Comparison of ENCODE assay signal across 18 cellular contexts in genomic region chr6:167996424-167997199, GRCh38. TPM values are rescaled to one million over a fixed set of nuclear protein-coding genes. Genes with fewer than 3 reads are reported as not detected.
DNase-seq lines count a peak whose midpoint lies in the region; ATAC-seq and TF ChIP-seq lines count a peak whose summit lies in the region.
"Had no signal": no experiment of that assay in that cellular context is flagged by ENCODE, and none has a peak within 500 bp of the region (broad histone marks: within the 10 kb centered on the region; RNA-seq: fewer than 3 reads in every experiment).

No MANE protein-coding gene starts in this region.

- peaks cover 8% of the 10 kb centered on the region for H3K4me1 Mint-ChIP-seq in GM23338
- no peaks in the 10 kb centered on the region for H3K4me1 Mint-ChIP-seq in activated T-helper 2 cell treated with anti-CD3 and anti-CD28 coated beads, Interferon-gamma antibody, Interleukin-2, Interleukin-4, amounts not matched to agents 10 μg/mL and 5 μg/mL and 100 μg/mL, durations not matched to agents 14 hours and 24 hours and 36 hours (ENCODE audit: low read depth)
- H3K4me1 Mint-ChIP-seq in T-cell: peaks cover 0 to 6% (median 0%) of the 10 kb centered on the region in 3 donors

- H3K9me3 Mint-ChIP-seq in GM23338 (peaks cover 12% of the 10 kb centered on the region), T-cell (no peaks in the 10 kb centered on the region)
- H3K9me3 Mint-ChIP-seq in activated T-helper 2 cell treated with anti-CD3 and anti-CD28 coated beads, Interferon-gamma antibody, Interleukin-2, Interleukin-4, amounts not matched to agents 10 μg/mL and 5 μg/mL and 100 μg/mL, durations not matched to agents 14 hours and 24 hours and 36 hours: no peaks in the 10 kb centered on the region

- no peak overlapping the region for H3K27ac ChIP-seq in GM23338 (ENCODE audit: low read depth)
- H3K27ac ChIP-seq in mesendoderm (ENCODE audit: low read depth, low read length): no peak overlapping the region
- no peak overlapping the region for H3K27ac ChIP-seq in WERI-Rb-1
- H3K27ac ChIP-seq: colonic mucosa, hepatocyte, thyroid gland had no signal

- peaks cover 7% of the 10 kb centered on the region for H3K27me3 Mint-ChIP-seq in GM23338 (ENCODE audit: insufficient read depth, low read depth, poor library complexity)
- no peaks in the 10 kb centered on the region for H3K27me3 Mint-ChIP-seq in activated T-helper 2 cell treated with anti-CD3 and anti-CD28 coated beads, Interferon-gamma antibody, Interleukin-2, Interleukin-4, amounts not matched to agents 10 μg/mL and 5 μg/mL and 100 μg/mL, durations not matched to agents 14 hours and 24 hours and 36 hours (ENCODE audit: low read depth)
- peaks cover 5 to 13% of the 10 kb centered on the region in 2 donors for H3K27me3 Mint-ChIP-seq in T-cell

- no peak overlapping the region for H4K5ac ChIP-seq in mesendoderm (ENCODE audit: low read length)

- H2BK15ac ChIP-seq in mesendoderm (replicated peaks; ENCODE audit: low read depth): no peak overlapping the region

- H3K4me3 Mint-ChIP-seq in GM23338: no peak overlapping the region; the same call in 2 of the 3 replicates
- H3K4me3 Mint-ChIP-seq in activated T-helper 2 cell treated with anti-CD3 and anti-CD28 coated beads, Interferon-gamma antibody, Interleukin-2, Interleukin-4, amounts not matched to agents 10 μg/mL and 5 μg/mL and 100 μg/mL, durations not matched to agents 14 hours and 24 hours and 36 hours (ENCODE audit: low read depth): peak overlapping the region; percentile 21
- peak overlapping the region in 1 of 3 donors; percentile 55 for H3K4me3 Mint-ChIP-seq in T-cell

- CTCF ChIA-PET in T-cell (lab: Charles Lee): no interaction called here

- H3K4me1 ChIP-seq in GM23338 (ENCODE audit: insufficient read depth): peaks cover 7% of the 10 kb centered on the region
- no peaks in the 10 kb centered on the region for H3K4me1 ChIP-seq in mesendoderm (ENCODE audit: control insufficient read depth, low read depth, low read length)
- H3K4me1 ChIP-seq: colonic mucosa, thyroid gland had no signal

- DNase-seq in Ammon's horn (ENCODE audit: low spot score) (peak; percentile 37), GM23338 (ENCODE audit: low spot score) (peak; percentile 75), mesendoderm (peak; percentile 40), WERI-Rb-1 (no peak), T-cell (no peak), NCI-H524 (lab: John Stamatoyannopoulos, UW) (no peak)
- no peak for DNase-seq in activated T-helper 2 cell treated with anti-CD3 and anti-CD28 coated beads, Interferon-gamma antibody, Interleukin-2, Interleukin-4, amounts not matched to agents 10 μg/mL and 5 μg/mL and 100 μg/mL, durations not matched to agents 14 hours and 24 hours and 36 hours (ENCODE audit: low spot score)
- DNase-seq: activated CD4-positive, CD25-positive, alpha-beta regulatory T cell; GOT3; Karpas-422; NCI-H1930; stimulated activated CD4-positive, alpha-beta T cell treated with anti-CD3 and anti-CD28 coated beads, Interleukin-12 subunit alpha, Interleukin-12 subunit beta, amount 100 ng/mL, for 4 hours; thyroid gland had no signal

- H3K9me2 ChIP-seq in GM23338 (ENCODE audit: insufficient read depth): no peaks in the 10 kb centered on the region

- H3K79me2 ChIP-seq in GM23338 (replicated peaks; ENCODE audit: insufficient read depth) (no peaks in the 10 kb centered on the region), mesendoderm (ENCODE audit: control insufficient read depth, insufficient read depth, low read length) (no peaks in the 10 kb centered on the region)
- H3K79me2 ChIP-seq: hepatocyte had no signal

- H2BK5ac ChIP-seq in mesendoderm (ENCODE audit: low read length): no peak overlapping the region

- H4K20me1 ChIP-seq in GM23338 (replicated peaks; ENCODE audit: insufficient read depth): no peaks in the 10 kb centered on the region

- H3K4me2 ChIP-seq in GM23338: no peak overlapping the region
- H3K4me2 ChIP-seq in mesendoderm (ENCODE audit: low read length): peak overlapping the region; percentile 19
- H3K4me2 ChIP-seq: hepatocyte had no signal

- H3K56ac ChIP-seq in mesendoderm (ENCODE audit: low read length): peak overlapping the region; percentile 79

- H3K79me1 ChIP-seq in mesendoderm (ENCODE audit: low read length): no peaks in the 10 kb centered on the region

- H3K9ac ChIP-seq in mesendoderm (ENCODE audit: low read length): peak overlapping the region; percentile 54

- H3K4me3 ChIP-seq in GM23338 (no peak overlapping the region), mesendoderm (ENCODE audit: low read length) (no peak overlapping the region), WERI-Rb-1 (ENCODE audit: low read depth, low read length) (no peak overlapping the region)
- H3K4me3 ChIP-seq: colonic mucosa, hepatocyte, thyroid gland had no signal

- no peak overlapping the region for H3K4ac ChIP-seq in mesendoderm (ENCODE audit: low read depth, low read length)

- no CpG with 5 or more reads among the region's 43 CpGs for WGBS in mesendoderm (ENCODE audit: extremely low coverage, insufficient coverage, low lambda C conversion rate)

- H3K36me3 ChIP-seq in GM23338 (ENCODE audit: insufficient read depth): no peaks in the 10 kb centered on the region
- no peaks in the 10 kb centered on the region for H3K36me3 ChIP-seq in mesendoderm (ENCODE audit: control insufficient read depth, insufficient read depth, low read length)
- H3K36me3 ChIP-seq in WERI-Rb-1: no peaks in the 10 kb centered on the region
- H3K36me3 ChIP-seq: colonic mucosa, thyroid gland had no signal

- peaks cover 12% of the 10 kb centered on the region for H3K36me3 Mint-ChIP-seq in GM23338 (ENCODE audit: low read depth)
- H3K36me3 Mint-ChIP-seq in activated T-helper 2 cell treated with anti-CD3 and anti-CD28 coated beads, Interferon-gamma antibody, Interleukin-2, Interleukin-4, amounts not matched to agents 10 μg/mL and 5 μg/mL and 100 μg/mL, durations not matched to agents 14 hours and 24 hours and 36 hours (ENCODE audit: low read depth): no peaks in the 10 kb centered on the region
- H3K36me3 Mint-ChIP-seq in T-cell: no peaks in the 10 kb centered on the region

- no peak overlapping the region for H2BK120ac ChIP-seq in mesendoderm (ENCODE audit: low read depth, low read length)

- H3K18ac ChIP-seq in mesendoderm (ENCODE audit: low read length): no peak overlapping the region

- POLR2A ChIA-PET in T-cell (lab: Charles Lee): no interaction called here

- H3F3A ChIP-seq in GM23338 (replicated peaks; ENCODE audit: low read depth): no peaks in the 10 kb centered on the region

- intact Hi-C loops in activated T-helper 2 cell treated with anti-CD3 and anti-CD28 coated beads, Interferon-gamma antibody, Interleukin-2, Interleukin-4, amounts not matched to agents 10 μg/mL and 5 μg/mL and 100 μg/mL, durations not matched to agents 14 hours and 24 hours and 36 hours (cut with micrococcal nuclease): no loop called here

- no peak overlapping the region for H2AK5ac ChIP-seq in mesendoderm (ENCODE audit: low read length)

- H3K27ac Mint-ChIP-seq in GM23338: no peak overlapping the region
- H3K27ac Mint-ChIP-seq in activated T-helper 2 cell treated with anti-CD3 and anti-CD28 coated beads, Interferon-gamma antibody, Interleukin-2, Interleukin-4, amounts not matched to agents 10 μg/mL and 5 μg/mL and 100 μg/mL, durations not matched to agents 14 hours and 24 hours and 36 hours: no peak overlapping the region
- no peak overlapping the region for H3K27ac Mint-ChIP-seq in T-cell

- H3K9me3 ChIP-seq in WERI-Rb-1 (ENCODE audit: severe bottlenecking): no peaks in the 10 kb centered on the region
- H3K9me3 ChIP-seq: colonic mucosa, thyroid gland had no signal

- no peak overlapping the region for H2AFZ ChIP-seq in GM23338
- H2AFZ ChIP-seq: hepatocyte had no signal

- H4K8ac ChIP-seq in mesendoderm (ENCODE audit: low read depth, low read length): no peak overlapping the region

- no peak overlapping the region for H3K23ac ChIP-seq in mesendoderm (ENCODE audit: low read length)

- TF ChIP-seq CTCF in GM23338 (conservative IDR thresholded peaks at IDR 0.05; ENCODE audit: low read depth in 2 of 2) (peak; percentile 13 to 73; a peak in 2 of 4 replicates), WERI-Rb-1 (IDR thresholded peaks at IDR 0.05; ENCODE audit: low read depth, low read length) (no peak)

- H3K27me3 ChIP-seq in GM23338 (ENCODE audit: insufficient read depth) (no peaks in the 10 kb centered on the region), mesendoderm (ENCODE audit: insufficient read depth, low read length, poor library complexity) (no peaks in the 10 kb centered on the region), WERI-Rb-1 (ENCODE audit: insufficient read depth, low read depth, severe bottlenecking) (no peaks in the 10 kb centered on the region)
- H3K27me3 ChIP-seq: colonic mucosa, hepatocyte, thyroid gland had no signal

- ATAC-seq in GM23338 (peak; percentile 79), HG03039 (IDR thresholded peaks at IDR 0.05; ENCODE audit: unreplicated experiment) (no peak), T-cell (replicated peaks in 1 of 4) (no peak)

TF ChIP-seq in GM23338, 12 proteins besides CTCF, POLR2A, EP300 and RAD21 (continues in another document):
- TF ChIP-seq EZH2phosphoT487 (IDR thresholded peaks at IDR 0.05; ENCODE audit: unreplicated experiment): no peak
- no peak for TF ChIP-seq ZNF114 (CRISPR knock-in tag; IDR thresholded peaks at IDR 0.05)
- no peak for TF ChIP-seq ETS1 (IDR thresholded peaks at IDR 0.05)
- TF ChIP-seq STAT1 (IDR thresholded peaks at IDR 0.05; ENCODE audit: unreplicated experiment): no peak
- TF ChIP-seq JUNB (IDR thresholded peaks at IDR 0.05; ENCODE audit: unreplicated experiment): no peak
- TF ChIP-seq ZNF331 (CRISPR knock-in tag; IDR thresholded peaks at IDR 0.05; ENCODE audit: low read depth): no peak
- no peak for TF ChIP-seq POLR2AphosphoS5 (IDR thresholded peaks at IDR 0.05; ENCODE audit: low read depth)

RNA-seq across cellular contexts. Expression of gene KIF25, which starts 0.9 kb away (rescaled TPM):
- total RNA-seq in GM23338 (2014; rRNA removed; shearing (Covaris generic)): 0.69 and 1.5 TPM in 2 replicates
- 0.76 and 0.92 TPM in 2 replicates for polyA plus RNA-seq in GM23338 (2016; fragmentation: Nextera tagmentation; extraction: Ambion mirVana)
- not detected in 2 replicates for total RNA-seq in activated T-helper 2 cell treated with anti-CD3 and anti-CD28 coated beads, Interferon-gamma antibody, Interleukin-2, Interleukin-4, amounts not matched to agents 10 μg/mL and 5 μg/mL and 100 μg/mL, durations not matched to agents 14 hours and 24 hours and 36 hours
- 0.24 TPM for polyA plus RNA-seq in mesendoderm (2013, experiment 1 of 2)
- polyA plus RNA-seq in mesendoderm (2013, experiment 2 of 2): 0.31 TPM
- total RNA-seq in T-cell: not detected
- total RNA-seq: Daoy, lung microvascular endothelial cell, thyroid gland had no signal
- polyA plus RNA-seq: hepatocyte had no signal

Comparison
In these comparisons a context has a peak if more than half of its experiments do, and no peak if none do; other contexts are left out.
1. DNase-seq: peak in Ammon's horn (single experiment), GM23338 (single experiment) and mesendoderm (single experiment); none in activated T-helper 2 cell treated with anti-CD3 and anti-CD28 coated beads, Interferon-gamma antibody, Interleukin-2, Interleukin-4, amounts not matched to agents 10 μg/mL and 5 μg/mL and 100 μg/mL, durations not matched to agents 14 hours and 24 hours and 36 hours (single experiment), WERI-Rb-1 (single experiment), T-cell (0 of 34) and NCI-H524 (0 of 2).